In the genomic region with DNA sequence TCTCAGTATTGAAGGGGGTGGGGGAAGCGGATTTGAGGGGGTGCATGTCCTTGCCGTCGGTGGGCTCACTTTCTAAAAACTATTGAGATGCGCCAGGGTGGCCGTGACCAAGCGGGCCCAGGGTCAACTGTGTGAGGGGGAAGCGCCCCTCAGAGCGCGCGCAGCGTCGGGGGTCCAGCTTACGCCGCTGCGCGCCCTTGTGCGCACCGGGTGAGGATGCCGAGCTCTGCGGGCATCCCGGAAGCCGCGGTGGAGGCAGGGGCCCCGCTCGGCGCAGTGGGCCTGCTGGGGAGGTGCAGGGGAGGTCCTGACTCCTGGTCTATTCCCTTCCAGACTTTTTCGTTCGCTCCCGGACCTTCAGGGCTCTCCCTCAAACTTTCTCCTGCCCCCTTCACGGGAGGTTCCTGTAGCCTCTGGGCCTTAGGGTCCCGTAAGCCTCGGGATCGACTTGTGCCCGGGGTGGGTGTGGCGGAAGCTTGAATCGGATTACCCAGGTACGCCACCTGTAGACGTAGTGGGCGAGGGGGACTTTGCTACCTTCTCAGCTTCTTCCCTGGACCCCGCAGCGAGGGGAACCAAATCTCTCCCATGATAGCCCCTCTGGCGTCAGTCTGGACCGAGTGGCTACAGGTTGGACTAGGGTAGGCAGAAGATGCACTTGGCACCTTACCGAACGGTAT, we compare ENCODE assay signal across 22 cellular contexts. TPM values are rescaled to one million over a fixed set of nuclear protein-coding genes. Genes with fewer than 3 reads are reported as not detected.
A peak's percentile ranks its signal among the peaks of the same experiment; 100 is the strongest.
DNase-seq lines count a peak whose midpoint lies in the region; ATAC-seq and TF ChIP-seq lines count a peak whose summit lies in the region.
"Had no signal": no experiment of that assay in that cellular context is flagged by ENCODE, and none has a peak within 500 bp of the region (broad histone marks: within the 10 kb centered on the region; RNA-seq: fewer than 3 reads in every experiment).

No MANE protein-coding gene starts in this region.

- H3K4me3 Mint-ChIP-seq in neural crest cell (peak overlapping the region; percentile 34), osteocyte (ENCODE audit: unreplicated experiment) (no peak overlapping the region)
- H3K4me3 Mint-ChIP-seq: activated naive CD4-positive, alpha-beta T cell treated with anti-CD3 and anti-CD28 coated beads for 36 hours; natural killer cell; T-helper 17 cell had no signal

- ATAC-seq in GM19324 (IDR thresholded peaks at IDR 0.05; ENCODE audit: low FRiP score, unreplicated experiment) (no peak), GM19328 (IDR thresholded peaks at IDR 0.05; ENCODE audit: unreplicated experiment) (no peak)
- ATAC-seq: activated T-cell treated with anti-CD3 and anti-CD28 coated beads, Interleukin-2, amount 50 U/mL, for 72 hours; natural killer cell; T-helper 17 cell had no signal

- peaks cover 32% of the 10 kb centered on the region for H3K4me1 Mint-ChIP-seq in neural crest cell
- peaks cover 34% of the 10 kb centered on the region for H3K4me1 Mint-ChIP-seq in osteocyte (ENCODE audit: unreplicated experiment)

- H3K9me3 ChIP-seq in NT2/D1 (ENCODE audit: insufficient read depth, low read length) = no peaks in the 10 kb centered on the region
- H3K9me3 ChIP-seq in iPS-15b (ENCODE audit: control insufficient read depth, insufficient read depth, low read length) = no peaks in the 10 kb centered on the region
- H3K9me3 ChIP-seq: A549, left ventricle myocardium inferior, prostate gland had no signal

- H3K27ac Mint-ChIP-seq in neural crest cell (ENCODE audit: unreplicated experiment) (no peak overlapping the region), osteocyte (ENCODE audit: unreplicated experiment) (no peak overlapping the region)
- H3K27ac Mint-ChIP-seq: activated naive CD4-positive, alpha-beta T cell treated with anti-CD3 and anti-CD28 coated beads for 36 hours; activated T-cell treated with anti-CD3 and anti-CD28 coated beads, Interleukin-2, amount 50 U/mL, for 72 hours; B cell; natural killer cell; T-helper 17 cell had no signal

- no peaks in the 10 kb centered on the region for H3K36me3 Mint-ChIP-seq in neural crest cell (ENCODE audit: low read depth)
- no peaks in the 10 kb centered on the region for H3K36me3 Mint-ChIP-seq in osteocyte (ENCODE audit: unreplicated experiment)

- DNase-seq in ELF-1 (ENCODE audit: low read depth, low spot score) (peak; percentile 38), NT2/D1 (ENCODE audit: low read depth, low spot score) (no peak), neural crest cell (ENCODE audit: low read depth, low spot score) (no peak), GM13976 (ENCODE audit: low spot score) (no peak), osteocyte (ENCODE audit: extremely low spot score, unreplicated experiment) (no peak)
- DNase-seq: activated naive CD4-positive, alpha-beta T cell treated with anti-CD3 and anti-CD28 coated beads for 36 hours; activated T-cell treated with anti-CD3 and anti-CD28 coated beads, Interleukin-2, amount 50 U/mL, for 72 hours; left ventricle myocardium inferior; midbrain; natural killer cell; stimulated activated CD4-positive, alpha-beta T cell treated with anti-CD3 and anti-CD28 coated beads, Interleukin-1b, Interleukin-23, amount 100 ng/mL, for 48 hours; substantia nigra; T-helper 17 cell had no signal

- H3K27me3 ChIP-seq in NT2/D1 (ENCODE audit: insufficient read depth, insufficient read length) = peaks cover 97% of the 10 kb centered on the region
- peaks cover 94% of the 10 kb centered on the region for H3K27me3 ChIP-seq in iPS-15b (ENCODE audit: control insufficient read depth, insufficient read depth, low read length)

- H3K9ac ChIP-seq in NT2/D1 (ENCODE audit: insufficient read length, low read depth) = peak overlapping the region; percentile 32
- H3K9ac ChIP-seq in iPS-15b (ENCODE audit: low read depth, low read length) = no peak overlapping the region

- in situ Hi-C loops in GM13976 (cut with MboI; ENCODE audit: low sequenced_read_pairs, unreplicated experiment) = no loop called here

- H3K27me3 Mint-ChIP-seq in neural crest cell (ENCODE audit: low read depth) (peaks cover 98% of the 10 kb centered on the region), osteocyte (ENCODE audit: unreplicated experiment) (peaks cover 84% of the 10 kb centered on the region)

- H3K4me3 ChIP-seq in NT2/D1 (ENCODE audit: insufficient read length, low read depth) (peak overlapping the region; percentile 39), iPS-15b (ENCODE audit: low read depth, low read length) (peak overlapping the region; percentile 74)
- H3K4me3 ChIP-seq: A549, prostate gland had no signal

- H3K9me3 Mint-ChIP-seq in neural crest cell = no peaks in the 10 kb centered on the region
- H3K9me3 Mint-ChIP-seq in osteocyte (ENCODE audit: unreplicated experiment) = no peaks in the 10 kb centered on the region
- H3K9me3 Mint-ChIP-seq: activated naive CD4-positive, alpha-beta T cell treated with anti-CD3 and anti-CD28 coated beads for 36 hours; activated T-cell treated with anti-CD3 and anti-CD28 coated beads, Interleukin-2, amount 50 U/mL, for 72 hours; natural killer cell had no signal

- H3K4me1 ChIP-seq in NT2/D1 (ENCODE audit: insufficient read depth, insufficient read length) = peaks cover 3% of the 10 kb centered on the region
- H3K4me1 ChIP-seq in iPS-15b (ENCODE audit: control insufficient read depth, insufficient read depth, low read length) = peaks cover 10% of the 10 kb centered on the region
- H3K4me1 ChIP-seq: prostate gland had no signal

- H3K36me3 ChIP-seq in NT2/D1 (ENCODE audit: insufficient read depth, insufficient read length, low read length) (no peaks in the 10 kb centered on the region), iPS-15b (ENCODE audit: control insufficient read depth, insufficient read depth, low read length) (no peaks in the 10 kb centered on the region)
- H3K36me3 ChIP-seq: left ventricle myocardium inferior, prostate gland had no signal

- no peak for TF ChIP-seq CTCF in neural crest cell (conservative IDR thresholded peaks at IDR 0.05)
- TF ChIP-seq CTCF in GM13976 (IDR thresholded peaks at IDR 0.05; ENCODE audit: borderline replicate concordance, control extremely low read depth, extremely low read depth, insufficient read depth, missing control alignments) = no peak
- TF ChIP-seq CTCF in osteocyte (IDR thresholded peaks at IDR 0.05) = no peak

RNA-seq across cellular contexts. Expression of gene PRDM6, which starts 2.5 kb away (rescaled TPM):
- total RNA-seq in neural crest cell (0.07 and 0.37 TPM in 2 replicates), osteocyte (0.32 and 0.63 TPM in 2 replicates)
- total RNA-seq: activated naive CD4-positive, alpha-beta T cell treated with anti-CD3 and anti-CD28 coated beads for 36 hours; B cell; bronchial epithelial cell; natural killer cell; RPMI7951; SK-MEL-5; T-helper 17 cell had no signal

RNA-seq across cellular contexts. Expression of gene PPIC, which starts 50.0 kb away (rescaled TPM):
- total RNA-seq in neural crest cell (0.93 and 1.7 TPM in 2 replicates), osteocyte (44.6 and 51.8 TPM in 2 replicates)
- total RNA-seq: activated naive CD4-positive, alpha-beta T cell treated with anti-CD3 and anti-CD28 coated beads for 36 hours; activated T-cell treated with anti-CD3 and anti-CD28 coated beads, Interleukin-2, amount 50 U/mL, for 72 hours; B cell; natural killer cell; T-helper 17 cell had no signal

Comparison
In these comparisons a context has a peak if more than half of its experiments do, and no peak if none do; other contexts are left out.
1. RNA of gene PPIC, which starts 50.0 kb away (total RNA-seq): 44.6 to 51.8 TPM in osteocyte; 0.93 to 1.7 TPM in neural crest cell; every median in the first group is over 10 times any median in the second.